2 cellular contexts compared by ENCODE assay signal in the genomic region with DNA sequence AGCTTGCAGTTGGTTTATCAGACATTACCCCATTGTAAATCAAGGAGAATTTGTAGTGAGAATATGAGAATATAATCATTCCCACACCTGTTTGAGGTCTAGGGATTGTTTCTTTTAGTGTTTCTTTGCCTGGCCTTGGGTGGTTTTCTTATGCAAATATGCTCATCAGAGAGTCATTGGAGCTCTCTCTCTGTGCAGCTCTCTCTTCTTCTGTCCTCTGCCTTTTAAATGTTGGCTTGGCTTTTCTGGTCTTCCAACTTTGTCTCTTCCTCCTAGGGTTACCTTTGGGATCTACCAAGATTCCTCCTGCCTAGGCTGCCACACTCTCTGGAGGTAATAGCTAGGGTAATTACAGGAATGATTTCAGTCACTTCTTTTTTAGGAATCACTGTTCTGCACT.
A peak's percentile ranks its signal among the peaks of the same experiment; 100 is the strongest.
TF ChIP-seq lines count a peak whose summit lies in the region.

No MANE protein-coding gene starts in this region.

TF ChIP-seq in GM23338, 12 proteins besides CTCF, POLR2A, EP300 and RAD21:
- TF ChIP-seq ZNF462 (CRISPR knock-in tag; IDR thresholded peaks at IDR 0.05) (peak; percentile 88), STAT1 (IDR thresholded peaks at IDR 0.05; ENCODE audit: unreplicated experiment) (no peak), ZNF114 (CRISPR knock-in tag; IDR thresholded peaks at IDR 0.05) (0 out of 2 replicates have a peak, but pooled peaks have one; percentile 37), NANOG (IDR thresholded peaks at IDR 0.05; ENCODE audit: borderline replicate concordance) (peak; percentile 18; the same call in 1 of the 2 replicates)

TF ChIP-seq in H1, 55 proteins besides CTCF, POLR2A, EP300 and RAD21:
- TF ChIP-seq CHD1 (IDR thresholded peaks at IDR 0.05; ENCODE audit: low read depth, low read length): no peak
- TF ChIP-seq POU5F1 (IDR thresholded peaks at IDR 0.05; ENCODE audit: low read depth, low read length): peak; percentile 50; the same call in 1 of the 2 replicates
